Comparison of ENCODE assay signal across 17 cellular contexts in genomic region chr12:108046633-108047032, GRCh38.
A peak's percentile ranks its signal among the peaks of the same experiment; 100 is the strongest.
DNase-seq lines count a peak whose midpoint lies in the region; ATAC-seq, FAIRE-seq and TF ChIP-seq lines count a peak whose summit lies in the region.
"Had no signal": no experiment of that assay in that cellular context is flagged by ENCODE, and none has a peak within 500 bp of the region (broad histone marks: within the 10 kb centered on the region; RNA-seq: fewer than 3 reads in every experiment).

No MANE protein-coding gene starts in this region.

- no peak overlapping the region; the same call in 1 of the 2 replicates for H4K8ac ChIP-seq in H1 (ENCODE audit: extremely low read depth, insufficient read depth, low read length)

- H4K91ac ChIP-seq in H1 (replicated peaks; ENCODE audit: insufficient read length, low read length), result no peak overlapping the region

- H3K4me3 ChIP-seq in H1 (ENCODE audit: extremely low read depth in 1 of 4, insufficient read depth in 2 of 4, low read depth in 3 of 4, low read length in 4 of 4) (no peak overlapping the region), rectal smooth muscle tissue (ENCODE audit: low read length) (peak overlapping the region; percentile 33), mucosa of descending colon (no peak overlapping the region), stomach (no peak overlapping the region)
- H3K4me3 ChIP-seq: pancreas had no signal

- no peaks in the 10 kb centered on the region for H3K36me3 Mint-ChIP-seq in activated CD4-positive, alpha-beta T cell treated with anti-CD3 and anti-CD28 coated beads for 36 hours (ENCODE audit: low read depth)
- H3K36me3 Mint-ChIP-seq: memory B cell had no signal

- H2BK20ac ChIP-seq in H1 (ENCODE audit: low read length), result no peak overlapping the region

- peaks cover 9% of the 10 kb centered on the region for H3K4me1 Mint-ChIP-seq in stimulated activated naive CD8-positive, alpha-beta T cell treated with anti-CD3 and anti-CD28 coated beads, Interleukin-15, amount 100 ng/mL, for 72 hours
- peaks cover 9% of the 10 kb centered on the region for H3K4me1 Mint-ChIP-seq in activated CD4-positive, alpha-beta T cell treated with anti-CD3 and anti-CD28 coated beads for 36 hours

- no peak overlapping the region for H2AK5ac ChIP-seq in H1 (ENCODE audit: low read depth, low read length)

- no peaks in the 10 kb centered on the region for H4K20me1 ChIP-seq in H1 (replicated peaks in 1 of 2; ENCODE audit: control insufficient read depth in 1 of 2, insufficient read depth in 2 of 2, low read length in 2 of 2)

- no peak overlapping the region for H3K9ac ChIP-seq in H1 (replicated peaks in 1 of 4; ENCODE audit: extremely low read depth in 1 of 4, low read depth in 3 of 4, low read length in 3 of 4)
- no peak overlapping the region for H3K9ac ChIP-seq in rectal smooth muscle tissue (ENCODE audit: low read length)

- no peak overlapping the region for H3K14ac ChIP-seq in H1 (ENCODE audit: insufficient read length)

- H3K9me3 Mint-ChIP-seq in stimulated activated naive CD8-positive, alpha-beta T cell treated with anti-CD3 and anti-CD28 coated beads, Interleukin-15, amount 100 ng/mL, for 72 hours, result no peaks in the 10 kb centered on the region
- no peaks in the 10 kb centered on the region for H3K9me3 Mint-ChIP-seq in activated CD4-positive, alpha-beta T cell treated with anti-CD3 and anti-CD28 coated beads for 36 hours (ENCODE audit: low read depth)
- H3K9me3 Mint-ChIP-seq: memory B cell had no signal

- H3K27ac ChIP-seq in H1 (ENCODE audit: low read depth, low read length) (no peak overlapping the region), rectal smooth muscle tissue (ENCODE audit: low read depth, low read length) (peak overlapping the region; percentile 63), stomach (peak overlapping the region in 1 of 5 donors; percentile 46)

- H2BK120ac ChIP-seq in H1 (replicated peaks; ENCODE audit: low read depth, low read length), result no peak overlapping the region

- H2BK12ac ChIP-seq in H1 (ENCODE audit: low read depth, low read length), result no peak overlapping the region

- H2AFZ ChIP-seq in H1 (ENCODE audit: low read length), result peak overlapping the region; percentile 88; the same call in 1 of the 2 replicates

- peak overlapping the region; percentile 43 to 72 for H3K27ac Mint-ChIP-seq in stimulated activated naive CD8-positive, alpha-beta T cell treated with anti-CD3 and anti-CD28 coated beads, Interleukin-15, amount 100 ng/mL, for 72 hours
- H3K27ac Mint-ChIP-seq in activated CD4-positive, alpha-beta T cell treated with anti-CD3 and anti-CD28 coated beads for 36 hours, result no peak overlapping the region
- H3K27ac Mint-ChIP-seq: memory B cell had no signal

- no peak overlapping the region for H3K23ac ChIP-seq in H1 (ENCODE audit: insufficient read length)

- peaks cover 34% of the 10 kb centered on the region for H3K27me3 Mint-ChIP-seq in stimulated activated naive CD8-positive, alpha-beta T cell treated with anti-CD3 and anti-CD28 coated beads, Interleukin-15, amount 100 ng/mL, for 72 hours
- peaks cover 15% of the 10 kb centered on the region for H3K27me3 Mint-ChIP-seq in activated CD4-positive, alpha-beta T cell treated with anti-CD3 and anti-CD28 coated beads for 36 hours

- no peaks in the 10 kb centered on the region for H3K79me2 ChIP-seq in H1 (ENCODE audit: control insufficient read depth in 1 of 2, insufficient read depth in 2 of 2, low read length in 2 of 2)

- H3K4me2 ChIP-seq in H1 (ENCODE audit: insufficient read depth in 1 of 2, low read depth in 2 of 2, low read length in 2 of 2), result no peak overlapping the region

- H3K18ac ChIP-seq in H1 (ENCODE audit: extremely low read depth, low read length), result no peak overlapping the region

- H3K27me3 ChIP-seq in H1 (replicated peaks in 1 of 4; ENCODE audit: control insufficient read depth in 3 of 4, extremely low read depth in 1 of 4, insufficient read depth in 3 of 4, low read length in 3 of 4) (0 out of 7 replicates have a peak, but pooled peaks cover 0 to 2% (median 0%) of the 10 kb centered on the region in 4 experiments), rectal smooth muscle tissue (ENCODE audit: control insufficient read depth, insufficient read depth, low read length) (no peaks in the 10 kb centered on the region), stomach (peaks cover 0 to 7% (median 4%) of the 10 kb centered on the region in 3 donors)

- TF ChIP-seq EP300 in H1 (IDR thresholded peaks at IDR 0.05; ENCODE audit: borderline replicate concordance in 1 of 2, low read depth in 2 of 2, low read length in 2 of 2), result no peak
- TF ChIP-seq EP300 in stomach (IDR thresholded peaks at IDR 0.05), result no peak

- H3K4me1 ChIP-seq in H1 (replicated peaks in 1 of 4; ENCODE audit: control insufficient read depth in 3 of 4, insufficient read depth in 4 of 4, low read length in 3 of 4), result no peaks in the 10 kb centered on the region
- H3K4me1 ChIP-seq in rectal smooth muscle tissue (ENCODE audit: control insufficient read depth, insufficient read depth, low read length), result peaks cover 3% of the 10 kb centered on the region
- no peaks in the 10 kb centered on the region for H3K4me1 ChIP-seq in mucosa of descending colon (ENCODE audit: low read depth)
- peaks cover 0 to 10% (median 4%) of the 10 kb centered on the region in 4 donors for H3K4me1 ChIP-seq in stomach
- H3K4me1 ChIP-seq: pancreas had no signal

- no peak overlapping the region for H4K5ac ChIP-seq in H1 (ENCODE audit: insufficient read length, low read depth, low read length)

- H3K9me3 ChIP-seq in H1 (ENCODE audit: insufficient read depth in 2 of 2, low read depth in 1 of 2, low read length in 1 of 2), result no peaks in the 10 kb centered on the region
- H3K9me3 ChIP-seq in mucosa of descending colon, result no peaks in the 10 kb centered on the region
- no peaks in the 10 kb centered on the region for H3K9me3 ChIP-seq in stomach
- H3K9me3 ChIP-seq: pancreas had no signal

- no peak for TF ChIP-seq POLR2A in H1 (IDR thresholded peaks at IDR 0.05; ENCODE audit: control extremely low read depth in 1 of 2, low read depth in 2 of 2, low read length in 2 of 2)
- TF ChIP-seq POLR2A in stomach (IDR thresholded peaks at IDR 0.05), result no peak

- H3K56ac ChIP-seq in H1 (replicated peaks; ENCODE audit: insufficient read length, low read depth, low read length), result no peak overlapping the region

- H2BK15ac ChIP-seq in H1 (ENCODE audit: low read length), result no peak overlapping the region

- DNase-seq in stimulated activated naive CD8-positive, alpha-beta T cell treated with anti-CD3 and anti-CD28 coated beads, Interleukin-15, amount 100 ng/mL, for 72 hours, result no peak
- DNase-seq in stimulated activated naive CD8-positive, alpha-beta T cell treated with anti-CD3 and anti-CD28 coated beads, Interleukin-15, Interleukin-2, amounts not matched to agents 100 U/mL and 50 U/mL, for 24 hours, result no peak
- DNase-seq in H1 (ENCODE audit: low read depth in 1 of 2, low spot score in 2 of 2) (no peak), mucosa of descending colon (no peak), stomach (no peak)
- DNase-seq in activated CD8-positive, alpha-beta memory T cell treated with anti-CD3 and anti-CD28 coated beads, Interleukin-2, amount 50 U/mL, for 4 hours, result no peak
- DNase-seq in activated CD4-positive, alpha-beta T cell treated with anti-CD3 and anti-CD28 coated beads for 36 hours, result no peak
- DNase-seq: activated gamma-delta T cell treated with Interleukin-2 at 50 U/mL for 16 hours, DMS53, GOT3, NCI-H1694 treated with DMSO at 0.1 percent for 48 hours, NCI-H510A, pancreas had no signal

- H3K23me2 ChIP-seq in H1 (ENCODE audit: low read depth, low read length), result no peaks in the 10 kb centered on the region; the same call in 1 of the 2 replicates

- TF ChIP-seq CTCF in H1 (IDR thresholded peaks at IDR 0.05; ENCODE audit: control extremely low read depth in 1 of 3, insufficient read depth in 1 of 3, low read depth in 1 of 3, low read length in 3 of 3) (no peak), mucosa of descending colon (IDR thresholded peaks at IDR 0.05) (no peak), stomach (IDR thresholded peaks at IDR 0.05) (no peak)

- H3K4me3 Mint-ChIP-seq in stimulated activated naive CD8-positive, alpha-beta T cell treated with anti-CD3 and anti-CD28 coated beads, Interleukin-15, amount 100 ng/mL, for 72 hours, result peak overlapping the region; percentile 9 to 43
- H3K4me3 Mint-ChIP-seq in activated CD4-positive, alpha-beta T cell treated with anti-CD3 and anti-CD28 coated beads for 36 hours, result no peak overlapping the region
- H3K4me3 Mint-ChIP-seq: memory B cell had no signal

- no peak for ATAC-seq in stimulated activated naive CD8-positive, alpha-beta T cell treated with anti-CD3 and anti-CD28 coated beads, Interleukin-15, amount 100 ng/mL, for 72 hours
- ATAC-seq in stimulated activated naive CD8-positive, alpha-beta T cell treated with anti-CD3 and anti-CD28 coated beads, Interleukin-15, Interleukin-2, amounts not matched to agents 100 U/mL and 50 U/mL, for 24 hours, result no peak
- no peak for ATAC-seq in activated CD4-positive, alpha-beta T cell treated with anti-CD3 and anti-CD28 coated beads for 36 hours
- ATAC-seq in mucosa of descending colon, result no peak
- ATAC-seq: Panc1 had no signal

- intact Hi-C loops in activated CD4-positive, alpha-beta T cell treated with anti-CD3 and anti-CD28 coated beads for 36 hours (cut with DNase I, micrococcal nuclease), result no loop called here
- intact Hi-C loops in mucosa of descending colon (cut with DNase I, micrococcal nuclease), result no loop called here
- intact Hi-C loops in stomach (cut with DNase I; ENCODE audit: low total_unique reads), result no loop called here

- 87% methylated on average over 12 of the region's 12 CpGs; no CpG with 5 or more reads in 1 of the 2 experiments for WGBS in H1 (ENCODE audit: extremely low coverage in 1 of 2, insufficient coverage in 1 of 2, insufficient read length in 1 of 2, insufficient replicate concordance in 2 of 2, low coverage in 1 of 2, low lambda C conversion rate in 2 of 2, missing lambda C conversion rate in 1 of 2), 2 experiments
- 78 to 83% (median 81%) methylated on average over 12 of the region's 12 CpGs for WGBS in stomach, 5 donors

- FAIRE-seq in H1 (lab: Jason Lieb, UNC), result no peak
- FAIRE-seq: bronchial epithelial cell, pancreas had no signal

- H3K4ac ChIP-seq in H1 (replicated peaks; ENCODE audit: insufficient read length, low read depth, low read length), result no peak overlapping the region

- H3K36me3 ChIP-seq in H1 (ENCODE audit: control insufficient read depth in 2 of 4, insufficient read depth in 4 of 4, low read length in 3 of 4) (no peaks in the 10 kb centered on the region), rectal smooth muscle tissue (ENCODE audit: control insufficient read depth, insufficient read depth, low read length) (no peaks in the 10 kb centered on the region), mucosa of descending colon (ENCODE audit: low read depth) (no peaks in the 10 kb centered on the region), stomach (no peaks in the 10 kb centered on the region)
- H3K36me3 ChIP-seq: pancreas had no signal

- no peaks in the 10 kb centered on the region for H3K79me1 ChIP-seq in H1 (ENCODE audit: low read depth, low read length)

- H2BK5ac ChIP-seq in H1 (ENCODE audit: low read depth, low read length), result no peak overlapping the region

- TF ChIP-seq RAD21 in H1 (IDR thresholded peaks at IDR 0.05 in 1 of 2, conservative IDR thresholded peaks at IDR 0.05 in 1 of 2; ENCODE audit: low read depth in 2 of 2, low read length in 2 of 2), result no peak

- CTCF ChIA-PET in H1 (lab: Charles Lee; ENCODE audit: partially characterized antibody), result interaction anchor here (2.0 to 3.1 kb wide), 2 partner anchors 17 to 128 kb away, joined by 5 to 11 read pairs; no protein-coding TSS in a partner anchor
- CTCF ChIA-PET in activated CD4-positive, alpha-beta T cell treated with anti-CD3 and anti-CD28 coated beads for 36 hours (lab: Charles Lee), result no interaction called here

- POLR2A ChIA-PET in H1 (lab: Charles Lee; ENCODE audit: partially characterized antibody), result no interaction called here
- POLR2A ChIA-PET in activated CD4-positive, alpha-beta T cell treated with anti-CD3 and anti-CD28 coated beads for 36 hours (lab: Charles Lee), result no interaction called here
